Comparison of ENCODE assay signal across 9 cellular contexts in the genomic region with DNA sequence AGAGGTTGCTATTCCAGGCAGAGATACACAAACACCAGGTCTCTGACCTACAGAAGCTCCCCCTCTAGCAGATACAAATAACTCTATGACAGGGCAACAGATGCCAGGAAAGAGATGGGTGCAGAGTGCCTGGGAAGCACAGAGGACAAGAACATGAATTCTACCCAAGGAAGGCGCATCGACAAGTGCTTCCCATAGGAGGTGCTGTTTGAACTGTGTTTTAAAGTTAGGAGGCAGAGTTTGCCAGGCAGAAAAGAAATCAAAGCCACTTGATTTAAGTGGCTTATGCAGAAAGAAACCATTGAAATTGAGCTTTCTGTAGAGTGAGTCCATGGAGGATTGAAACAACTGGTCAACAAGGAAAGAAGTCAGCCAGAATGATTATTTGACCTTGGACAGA. TPM values are rescaled to one million over a fixed set of nuclear protein-coding genes. Genes with fewer than 3 reads are reported as not detected.
DNase-seq lines count a peak whose midpoint lies in the region; ATAC-seq, FAIRE-seq and TF ChIP-seq lines count a peak whose summit lies in the region.
"Had no signal": no experiment of that assay in that cellular context is flagged by ENCODE, and none has a peak within 500 bp of the region (broad histone marks: within the 10 kb centered on the region; RNA-seq: fewer than 3 reads in every experiment).

No MANE protein-coding gene starts in this region.

- no peaks in the 10 kb centered on the region for H3K79me2 ChIP-seq in OCI-LY1 (ENCODE audit: insufficient read depth, low read length)

- H3K27me3 ChIP-seq in OCI-LY1 (ENCODE audit: insufficient read depth, low read length) (no peaks in the 10 kb centered on the region), foreskin keratinocyte (peaks cover 14% of the 10 kb centered on the region)

- TF ChIP-seq CTCF in A549 (IDR thresholded peaks at IDR 0.05) (0 out of 3 replicates have a peak, but pooled peaks have one; percentile 7), GM10248 (IDR thresholded peaks at IDR 0.05; ENCODE audit: control extremely low read depth, extremely low read depth, low read depth, missing control alignments) (peak; percentile 23), OCI-LY1 (IDR thresholded peaks at IDR 0.05; ENCODE audit: low read length) (peak; percentile 40; the same call in 1 of the 2 replicates), foreskin keratinocyte (conservative IDR thresholded peaks at IDR 0.05) (peak; percentile 56)

- no peak for TF ChIP-seq RAD21 in A549 (conservative IDR thresholded peaks at IDR 0.05 in 1 of 2, IDR thresholded peaks at IDR 0.05 in 1 of 2)

- H3K4me3 ChIP-seq in A549 = no peak overlapping the region
- no peak overlapping the region for H3K4me3 ChIP-seq in OCI-LY1 (ENCODE audit: low read depth, low read length, poor library complexity, severe bottlenecking)
- H3K4me3 ChIP-seq: skin epidermis had no signal

- no peaks in the 10 kb centered on the region for H4K20me1 ChIP-seq in OCI-LY1 (ENCODE audit: insufficient read depth, low read length)

- H3K4me1 ChIP-seq in A549 = no peaks in the 10 kb centered on the region
- no peaks in the 10 kb centered on the region for H3K4me1 ChIP-seq in OCI-LY1 (ENCODE audit: insufficient read depth, low read length, severe bottlenecking)
- no peaks in the 10 kb centered on the region for H3K4me1 ChIP-seq in foreskin keratinocyte

- DNase-seq in A549 (ENCODE audit: low read depth in 1 of 2, low spot score in 1 of 2) (peak in 1 of 2 experiments; percentile 16), GM10248 (ENCODE audit: extremely low spot score) (no peak), foreskin keratinocyte (peak in 1 of 2 donors; percentile 11), GM03348 (ENCODE audit: low spot score) (no peak), Right ventricle myocardium superior (no peak)

- CTCF ChIA-PET in A549 (lab: Yijun Ruan, JAX) = interaction anchor here (0.7 kb wide), 1 partner anchor 34 kb away, joined by 3 read pairs; no protein-coding TSS in a partner anchor
- CTCF ChIA-PET in GM10248 (lab: Yijun Ruan, JAX) = interaction anchor here (1.3 to 3.1 kb wide), 8 partner anchors 8 to 414 kb away, joined by 3 to 11 read pairs (median 4); no protein-coding TSS in a partner anchor

- no peaks in the 10 kb centered on the region for H3F3A ChIP-seq in OCI-LY1 (ENCODE audit: insufficient read depth, low read length)

- no peak overlapping the region for H3K9ac ChIP-seq in OCI-LY1 (ENCODE audit: low read length)

- 14% methylated on average over 2 of the region's 2 CpGs for WGBS in A549 (ENCODE audit: missing lambda C conversion rate)

- intact Hi-C loops in Right ventricle myocardium superior (cut with DNase I) = no loop called here

- H3K4me2 ChIP-seq in A549 = no peak overlapping the region
- H3K4me2 ChIP-seq in OCI-LY1 (ENCODE audit: low read length) = no peak overlapping the region

- no peak for FAIRE-seq in A549 (lab: Jason Lieb, UNC)

- POLR2A ChIA-PET in A549 (lab: Yijun Ruan, JAX) = no interaction called here
- POLR2A ChIA-PET in GM10248 (lab: Yijun Ruan, JAX) = no interaction called here

- H3K9me2 ChIP-seq in OCI-LY1 (ENCODE audit: low read depth, low read length) = no peaks in the 10 kb centered on the region

- H3K9me3 ChIP-seq in A549 = peaks cover 10% of the 10 kb centered on the region; the same call in 1 of the 3 replicates
- H3K9me3 ChIP-seq in OCI-LY1 (ENCODE audit: low read length) = peaks cover 6% of the 10 kb centered on the region; the same call in 1 of the 2 replicates

- no peak overlapping the region for H2AFZ ChIP-seq in OCI-LY1 (ENCODE audit: low read length)

- ATAC-seq in A549 (no peak), foreskin keratinocyte (peak; percentile 15), GM19351 (IDR thresholded peaks at IDR 0.05; ENCODE audit: unreplicated experiment) (no peak), Right ventricle myocardium superior (ENCODE audit: poor library complexity) (no peak), GM21576 (IDR thresholded peaks at IDR 0.05; ENCODE audit: unreplicated experiment) (no peak)

- no peak for TF ChIP-seq POLR2A in A549 (IDR thresholded peaks at IDR 0.05; ENCODE audit: low read length)

- no peaks in the 10 kb centered on the region for H3K36me3 ChIP-seq in OCI-LY1 (ENCODE audit: insufficient read depth, low read length)

- no peak for TF ChIP-seq EP300 in A549 (IDR thresholded peaks at IDR 0.05)

- H3K27ac ChIP-seq in A549 = no peak overlapping the region
- H3K27ac ChIP-seq in OCI-LY1 (ENCODE audit: low read depth, low read length, poor library complexity, severe bottlenecking) = no peak overlapping the region
- H3K27ac ChIP-seq in foreskin keratinocyte = no peak overlapping the region
- H3K27ac ChIP-seq: skin epidermis had no signal

TF ChIP-seq in A549, 52 proteins besides CTCF, POLR2A, EP300 and RAD21:
- TF ChIP-seq FOXS1 (CRISPR knock-in tag; IDR thresholded peaks at IDR 0.05) (no peak), FOSL2 (IDR thresholded peaks at IDR 0.05) (no peak), FOSL2 (CRISPR knock-in tag; IDR thresholded peaks at IDR 0.05) (no peak), RCOR1 (IDR thresholded peaks at IDR 0.05; ENCODE audit: low read depth, low read length) (no peak), POLR2AphosphoS2 (conservative IDR thresholded peaks at IDR 0.05; ENCODE audit: low read length) (no peak), JUNB (IDR thresholded peaks at IDR 0.05) (no peak), TP53 (CRISPR knock-in tag; IDR thresholded peaks at IDR 0.05) (no peak), HDAC2 (IDR thresholded peaks at IDR 0.05) (no peak), RNF2 (IDR thresholded peaks at IDR 0.05; ENCODE audit: borderline replicate concordance, low read depth) (no peak), SREBF2 (IDR thresholded peaks at IDR 0.05) (no peak), HEYL (CRISPR knock-in tag; IDR thresholded peaks at IDR 0.05) (no peak), EHMT2 (IDR thresholded peaks at IDR 0.05; ENCODE audit: low read depth) (no peak), EHF (CRISPR knock-in tag; IDR thresholded peaks at IDR 0.05) (no peak), RFX5 (IDR thresholded peaks at IDR 0.05) (no peak), ZNF302 (CRISPR knock-in tag; IDR thresholded peaks at IDR 0.05) (no peak), HOXA7 (CRISPR knock-in tag; IDR thresholded peaks at IDR 0.05) (no peak), ZFP36 (IDR thresholded peaks at IDR 0.05; ENCODE audit: borderline replicate concordance, partially characterized antibody) (no peak)
- TF ChIP-seq, protein P1, sequence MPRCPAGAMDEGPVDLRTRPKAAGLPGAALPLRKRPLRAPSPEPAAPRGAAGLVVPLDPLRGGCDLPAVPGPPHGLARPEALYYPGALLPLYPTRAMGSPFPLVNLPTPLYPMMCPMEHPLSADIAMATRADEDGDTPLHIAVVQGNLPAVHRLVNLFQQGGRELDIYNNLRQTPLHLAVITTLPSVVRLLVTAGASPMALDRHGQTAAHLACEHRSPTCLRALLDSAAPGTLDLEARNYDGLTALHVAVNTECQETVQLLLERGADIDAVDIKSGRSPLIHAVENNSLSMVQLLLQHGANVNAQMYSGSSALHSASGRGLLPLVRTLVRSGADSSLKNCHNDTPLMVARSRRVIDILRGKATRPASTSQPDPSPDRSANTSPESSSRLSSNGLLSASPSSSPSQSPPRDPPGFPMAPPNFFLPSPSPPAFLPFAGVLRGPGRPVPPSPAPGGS (IDR thresholded peaks at IDR 0.05) = no peak

RNA-seq across cellular contexts. Expression of a gene that starts 35.3 kb away (rescaled TPM):
- polyA plus RNA-seq in A549 (2011; rRNA removed) (1.6 and 4.4 TPM in 2 replicates), A549 (2017; fragmentation: RNase III; extraction: RNeasy Plus Mini Kit Qiagen cat#74134 plus additional on column Dnase treatment) (0.13 TPM in 1 of 3 replicates, not detected in the others), foreskin keratinocyte (0.06 TPM in 1 of 2 replicates, not detected in the other)
- 0.30 and 0.49 TPM in 2 replicates for polyA plus RNA-seq in A549 (2012; cell fraction: cytosol; rRNA removed)
- 0.80 and 1.1 TPM in 2 replicates for polyA plus RNA-seq in A549 (2012; cell fraction: nucleus; rRNA removed)
- polyA minus RNA-seq in A549 (2011; rRNA and poly(A)+ RNA removed) = 4.3 and 4.6 TPM in 2 replicates
- total RNA-seq in foreskin keratinocyte (0.03 TPM in 1 of 2 replicates, not detected in the other), Right ventricle myocardium superior (0.19 TPM)

RNA-seq across cellular contexts. Expression of a gene that starts 46.9 kb away (rescaled TPM):
- polyA plus RNA-seq in A549 (2011; rRNA removed) = 22.0 and 23.2 TPM in 2 replicates
- 8.1 and 12.3 TPM in 2 replicates for polyA plus RNA-seq in A549 (2012; cell fraction: cytosol; rRNA removed)
- 6.5 and 9.4 TPM in 2 replicates for polyA plus RNA-seq in A549 (2012; cell fraction: nucleus; rRNA removed)
- 16.6 to 19.0 TPM (median 18.8 TPM) in 3 replicates for polyA plus RNA-seq in A549 (2017; fragmentation: RNase III; extraction: RNeasy Plus Mini Kit Qiagen cat#74134 plus additional on column Dnase treatment)
- 8.4 and 8.7 TPM in 2 replicates for polyA minus RNA-seq in A549 (2011; rRNA and poly(A)+ RNA removed)
- 15.0 and 16.2 TPM in 2 replicates for total RNA-seq in foreskin keratinocyte
- 8.2 and 9.0 TPM in 2 replicates for polyA plus RNA-seq in foreskin keratinocyte
- 16.0 TPM for total RNA-seq in Right ventricle myocardium superior
